26 cellular contexts compared by ENCODE assay signal in genomic region chr15:66743204-66743603, GRCh38. TPM values are rescaled to one million over a fixed set of nuclear protein-coding genes. Genes with fewer than 3 reads are reported as not detected.
"Had no signal": no experiment of that assay in that cellular context is flagged by ENCODE, and none has a peak within 500 bp of the region (broad histone marks: within the 10 kb centered on the region; RNA-seq: fewer than 3 reads in every experiment).

No MANE protein-coding gene starts in this region.

- H3K27ac ChIP-seq: neutrophil, parathyroid adenoma, testis had no signal

- ATAC-seq: effector memory CD8-positive, alpha-beta T cell; left colon; lower lobe of right lung; natural killer cell; stimulated activated effector memory CD8-positive, alpha-beta T cell treated with anti-CD3 and anti-CD28 coated beads, Interleukin-12 subunit alpha, Interleukin-12 subunit beta, amount 100 ng/mL, for 72 hours had no signal

- H3K27me3 ChIP-seq: esophagus squamous epithelium, heart right ventricle, neutrophil, stomach, testis, tibial artery, upper lobe of left lung had no signal

- H3K4me1 Mint-ChIP-seq: immature natural killer cell, natural killer cell had no signal

- H3K9me3 ChIP-seq: esophagus squamous epithelium, heart right ventricle, lower lobe of right lung, neutrophil, stomach, testis, tibial artery, upper lobe of left lung had no signal

- H3K4me3 ChIP-seq: esophagus squamous epithelium, heart right ventricle, lower lobe of right lung, stomach, testis, tibial artery had no signal

- H3K4me1 ChIP-seq: parathyroid adenoma had no signal

- H3K27me3 Mint-ChIP-seq: progenitor cell of endocrine pancreas had no signal

- H3K27ac Mint-ChIP-seq: effector memory CD8-positive, alpha-beta T cell; immature natural killer cell; natural killer cell; progenitor cell of endocrine pancreas; stimulated activated effector memory CD8-positive, alpha-beta T cell treated with anti-CD3 and anti-CD28 coated beads, Interleukin-12 subunit alpha, Interleukin-12 subunit beta, amount 100 ng/mL, for 72 hours had no signal

- H3K36me3 ChIP-seq: esophagus squamous epithelium, heart right ventricle, neutrophil, stomach, tibial artery had no signal

- H3K9ac ChIP-seq: parathyroid adenoma had no signal

- H3K4me3 Mint-ChIP-seq: effector memory CD8-positive, alpha-beta T cell; immature natural killer cell; natural killer cell; stimulated activated effector memory CD8-positive, alpha-beta T cell treated with anti-CD3 and anti-CD28 coated beads, Interleukin-12 subunit alpha, Interleukin-12 subunit beta, amount 100 ng/mL, for 72 hours had no signal

- H3K36me3 Mint-ChIP-seq: immature natural killer cell; natural killer cell; stimulated activated effector memory CD8-positive, alpha-beta T cell treated with anti-CD3 and anti-CD28 coated beads, Interleukin-12 subunit alpha, Interleukin-12 subunit beta, amount 100 ng/mL, for 72 hours had no signal

- H3K9me3 Mint-ChIP-seq: effector memory CD8-positive, alpha-beta T cell; immature natural killer cell; natural killer cell; stimulated activated effector memory CD8-positive, alpha-beta T cell treated with anti-CD3 and anti-CD28 coated beads, Interleukin-12 subunit alpha, Interleukin-12 subunit beta, amount 100 ng/mL, for 72 hours had no signal

- FAIRE-seq: endometrium had no signal

- DNase-seq: effector memory CD8-positive, alpha-beta T cell; erythroblast; esophagus squamous epithelium; glutamatergic neuron; heart right ventricle; hippocampal formation; immature natural killer cell; islet precursor cell; kidney glomerular epithelial cell; left colon; left ventricle myocardium superior; lower lobe of right lung; natural killer cell; stimulated activated CD4-positive, alpha-beta T cell treated with anti-CD3 and anti-CD28 coated beads, Interleukin-2, amount 100 ng/mL, for 24 hours; stimulated activated CD4-positive, alpha-beta T cell treated with anti-CD3 and anti-CD28 coated beads, Interleukin-4, amount 100 ng/mL, for 24 hours; stimulated activated naive CD4-positive, alpha-beta T cell treated with Interleukin-2 at 50 U/mL for 16 hours; stomach; substantia nigra; testis; tibial artery; upper lobe of left lung had no signal

RNA-seq across cellular contexts. Expression of gene SMAD6, which starts 41.2 kb away (rescaled TPM):
- polyA plus RNA-seq: immature natural killer cell had no signal
